11 cellular contexts compared by ENCODE assay signal in the genomic region with DNA sequence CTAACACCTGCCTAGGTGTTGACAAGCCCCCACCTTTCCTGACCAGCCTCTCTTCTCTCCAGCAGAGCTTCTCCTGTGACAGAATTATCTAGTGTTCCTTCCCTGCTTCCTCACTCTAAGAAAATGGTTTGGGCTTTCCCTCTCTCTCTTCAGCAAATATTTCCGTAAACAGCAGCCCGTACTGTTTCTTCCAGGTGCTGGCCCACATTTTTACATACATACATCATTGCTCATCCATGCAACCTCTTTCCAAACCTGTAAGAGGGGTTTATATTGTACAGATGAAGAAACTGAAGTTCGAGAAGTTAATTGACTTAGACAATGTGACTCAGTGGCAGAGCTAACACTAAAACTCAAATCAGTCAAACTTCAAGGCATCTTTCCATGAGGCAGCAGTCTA. TPM values are rescaled to one million over a fixed set of nuclear protein-coding genes. Genes with fewer than 3 reads are reported as not detected.
A peak's percentile ranks its signal among the peaks of the same experiment; 100 is the strongest.
DNase-seq lines count a peak whose midpoint lies in the region; ATAC-seq and TF ChIP-seq lines count a peak whose summit lies in the region.
"Had no signal": no experiment of that assay in that cellular context is flagged by ENCODE, and none has a peak within 500 bp of the region (broad histone marks: within the 10 kb centered on the region; RNA-seq: fewer than 3 reads in every experiment).

No MANE protein-coding gene starts in this region.

- H3K4me2 ChIP-seq in neural progenitor cell = peak overlapping the region; percentile 85

- no peak overlapping the region for H3K27ac ChIP-seq in left ventricle myocardium inferior (replicated peaks)
- no peak overlapping the region for H3K27ac ChIP-seq in neural progenitor cell
- no peak overlapping the region for H3K27ac ChIP-seq in vagina

- no peaks in the 10 kb centered on the region for H3F3A ChIP-seq in neural progenitor cell (ENCODE audit: low read depth)

- H3K36me3 Mint-ChIP-seq in neural progenitor cell = no peaks in the 10 kb centered on the region

- peaks cover 13% of the 10 kb centered on the region for H3K4me1 ChIP-seq in left ventricle myocardium inferior
- H3K4me1 ChIP-seq in neural progenitor cell = no peaks in the 10 kb centered on the region
- H3K4me1 ChIP-seq in vagina = peaks cover 14% of the 10 kb centered on the region

- H3K27me3 Mint-ChIP-seq in neural progenitor cell (ENCODE audit: insufficient read depth, low read depth) = peaks cover 19% of the 10 kb centered on the region

- intact Hi-C loops in left ventricle myocardium inferior (cut with micrococcal nuclease) (no loop called here), cardiac septum (cut with DNase I) (loop anchor here (5.0 kb wide), 2 partner anchors 80 to 100 kb away; no protein-coding TSS in a partner anchor), vagina (cut with DNase I) (no loop called here)

- H4K20me1 ChIP-seq in neural progenitor cell (ENCODE audit: low read depth) = no peaks in the 10 kb centered on the region

- TF ChIP-seq POLR2A in vagina (IDR thresholded peaks at IDR 0.05) = no peak

- H3K4me3 ChIP-seq in left ventricle myocardium inferior = peak overlapping the region; percentile 69
- H3K4me3 ChIP-seq in fibroblast of the aortic adventitia (ENCODE audit: low read depth, low read length) = peak overlapping the region; percentile 32
- peak overlapping the region; percentile 57 for H3K4me3 ChIP-seq in neural progenitor cell
- peak overlapping the region; percentile 46 to 61 for H3K4me3 ChIP-seq in vagina

- DNase-seq in left ventricle myocardium inferior = no peak
- DNase-seq in cardiac septum (ENCODE audit: low spot score) = no peak
- DNase-seq in fibroblast of the aortic adventitia (ENCODE audit: low read depth) = no peak
- DNase-seq in neural progenitor cell (ENCODE audit: low spot score) = no peak
- no peak for DNase-seq in vagina (ENCODE audit: extremely low spot score in 2 of 2)
- no peak for DNase-seq in GM19238 (ENCODE audit: insufficient read length, low spot score)
- DNase-seq in dermis blood vessel endothelial cell = no peak
- DNase-seq: SIG-M5 had no signal

- no peak overlapping the region for H3K27ac Mint-ChIP-seq in neural progenitor cell
- H3K27ac Mint-ChIP-seq: activated naive CD8-positive, alpha-beta T cell had no signal

- no peaks in the 10 kb centered on the region for H3K9me3 Mint-ChIP-seq in neural progenitor cell

- H3K9ac ChIP-seq in neural progenitor cell = no peak overlapping the region

- H3K36me3 ChIP-seq in left ventricle myocardium inferior = no peaks in the 10 kb centered on the region
- no peaks in the 10 kb centered on the region for H3K36me3 ChIP-seq in neural progenitor cell
- no peaks in the 10 kb centered on the region for H3K36me3 ChIP-seq in vagina

- peaks cover 44% of the 10 kb centered on the region for H3K27me3 ChIP-seq in left ventricle myocardium inferior (ENCODE audit: low read depth)
- H3K27me3 ChIP-seq in neural progenitor cell = peaks cover 45% of the 10 kb centered on the region
- no peaks in the 10 kb centered on the region for H3K27me3 ChIP-seq in vagina

- peaks cover 2% of the 10 kb centered on the region for H3K9me3 ChIP-seq in left ventricle myocardium inferior (replicated peaks)
- H3K9me3 ChIP-seq in neural progenitor cell (ENCODE audit: low read depth) = no peaks in the 10 kb centered on the region
- no peaks in the 10 kb centered on the region for H3K9me3 ChIP-seq in vagina

- H3K4me3 Mint-ChIP-seq in neural progenitor cell = peak overlapping the region; percentile 88

- peaks cover 6% of the 10 kb centered on the region for H3K4me1 Mint-ChIP-seq in neural progenitor cell

- no peak for ATAC-seq in HG02981 (IDR thresholded peaks at IDR 0.05; ENCODE audit: unreplicated experiment)

- TF ChIP-seq CTCF in left ventricle myocardium inferior (IDR thresholded peaks at IDR 0.05; ENCODE audit: borderline replicate concordance) = no peak
- TF ChIP-seq CTCF in fibroblast of the aortic adventitia (IDR thresholded peaks at IDR 0.05; ENCODE audit: insufficient read depth, low read length) = no peak
- TF ChIP-seq CTCF in neural progenitor cell (IDR thresholded peaks at IDR 0.05) = no peak
- no peak for TF ChIP-seq CTCF in vagina (IDR thresholded peaks at IDR 0.05)

- H3K79me2 ChIP-seq in neural progenitor cell (ENCODE audit: low read depth) = no peaks in the 10 kb centered on the region

- peak overlapping the region; percentile 90 for H2AFZ ChIP-seq in neural progenitor cell (replicated peaks)

RNA-seq across cellular contexts. Expression of a gene that starts 0.6 kb away (rescaled TPM):
- total RNA-seq in left ventricle myocardium inferior (0.49 TPM), cardiac septum (0.86 TPM), fibroblast of the aortic adventitia (ENCODE audit: low replicate concordance) (0.63 TPM in 1 of 2 replicates, not detected in the other), neural progenitor cell (ENCODE audit: low replicate concordance) (0.97 TPM in 1 of 2 replicates, not detected in the other), vagina (not detected), dermis blood vessel endothelial cell (not detected in 2 replicates)
- total RNA-seq: NCI-H460 had no signal
